In genomic region chr10:94439275-94439861, GRCh38 we compare ENCODE assay signal across 13 cellular contexts. TPM values are rescaled to one million over a fixed set of nuclear protein-coding genes. Genes with fewer than 3 reads are reported as not detected.
DNase-seq lines count a peak whose midpoint lies in the region; ATAC-seq and TF ChIP-seq lines count a peak whose summit lies in the region.
"Had no signal": no experiment of that assay in that cellular context is flagged by ENCODE, and none has a peak within 500 bp of the region (broad histone marks: within the 10 kb centered on the region; RNA-seq: fewer than 3 reads in every experiment).

No MANE protein-coding gene starts in this region.

- no peak overlapping the region for H3K27ac ChIP-seq in cardiac muscle cell
- no peak overlapping the region for H3K27ac ChIP-seq in left ventricle myocardium inferior (replicated peaks)
- H3K27ac ChIP-seq: suprapubic skin had no signal

- DNase-seq in cardiac muscle cell (ENCODE audit: low read depth in 1 of 2, low spot score in 1 of 2) (peak in 1 of 2 donors; percentile 44), left ventricle myocardium inferior (no peak), fibroblast of the aortic adventitia (ENCODE audit: low read depth) (peak; percentile 56), stromal cell of bone marrow (ENCODE audit: low read depth) (peak; percentile 14), putamen (ENCODE audit: low spot score) (no peak)
- no peak for DNase-seq in central memory CD4-positive, alpha-beta T cell
- DNase-seq: activated B cell treated with CpG ODN at 0.5 μM for 24 hours; CD8-positive, alpha-beta memory T cell; NCI-H526; stimulated activated CD4-positive, alpha-beta T cell treated with anti-CD3 and anti-CD28 coated beads, Interleukin-1b, Interleukin-23, amount 100 ng/mL, for 48 hours had no signal

- H3K4me3 ChIP-seq in cardiac muscle cell (no peak overlapping the region), left ventricle myocardium inferior (no peak overlapping the region), fibroblast of the aortic adventitia (ENCODE audit: low read depth, low read length) (no peak overlapping the region)
- H3K4me3 ChIP-seq: suprapubic skin had no signal

- no peaks in the 10 kb centered on the region for H3K4me1 ChIP-seq in cardiac muscle cell (ENCODE audit: low read depth)
- peaks cover 9% of the 10 kb centered on the region for H3K4me1 ChIP-seq in left ventricle myocardium inferior

- TF ChIP-seq CTCF in cardiac muscle cell (IDR thresholded peaks at IDR 0.05; ENCODE audit: low read depth, low read length) (peak; percentile 11), left ventricle myocardium inferior (IDR thresholded peaks at IDR 0.05; ENCODE audit: borderline replicate concordance) (no peak), fibroblast of the aortic adventitia (IDR thresholded peaks at IDR 0.05; ENCODE audit: insufficient read depth, low read length) (peak; percentile 34)

- intact Hi-C loops in left ventricle myocardium inferior (cut with micrococcal nuclease), result no loop called here

- no peaks in the 10 kb centered on the region for H3K27me3 ChIP-seq in cardiac muscle cell
- no peaks in the 10 kb centered on the region for H3K27me3 ChIP-seq in left ventricle myocardium inferior (ENCODE audit: low read depth)
- H3K27me3 ChIP-seq: suprapubic skin had no signal

- H3K9me3 ChIP-seq in cardiac muscle cell (ENCODE audit: low read depth), result no peaks in the 10 kb centered on the region
- peaks cover 26% of the 10 kb centered on the region for H3K9me3 ChIP-seq in left ventricle myocardium inferior (replicated peaks)

- H3K36me3 ChIP-seq in cardiac muscle cell, result no peaks in the 10 kb centered on the region
- no peaks in the 10 kb centered on the region for H3K36me3 ChIP-seq in left ventricle myocardium inferior
- H3K36me3 ChIP-seq: suprapubic skin had no signal

- ATAC-seq in SK-N-SH treated with all-trans-retinoic acid at 6 μM for 48 hours (peak; percentile 17; the same call in 2 of the 3 replicates), HG03280 (IDR thresholded peaks at IDR 0.05; ENCODE audit: unreplicated experiment) (no peak)

TF ChIP-seq in SK-N-SH treated with all-trans-retinoic acid at 6 μM for 48 hours, 23 proteins besides CTCF, POLR2A, EP300 and RAD21:
- TF ChIP-seq ZNF70 (CRISPR knock-in tag; IDR thresholded peaks at IDR 0.05) (no peak), BACH2 (CRISPR knock-in tag; IDR thresholded peaks at IDR 0.05; ENCODE audit: borderline replicate concordance) (no peak), ZNF8 (CRISPR knock-in tag; IDR thresholded peaks at IDR 0.05) (no peak), RARB (CRISPR knock-in tag; IDR thresholded peaks at IDR 0.05) (no peak), ARNTL (CRISPR knock-in tag; IDR thresholded peaks at IDR 0.05; ENCODE audit: borderline replicate concordance, low read depth) (no peak), GLIS3 (CRISPR knock-in tag; IDR thresholded peaks at IDR 0.05) (no peak), POU6F1 (CRISPR knock-in tag; IDR thresholded peaks at IDR 0.05; ENCODE audit: borderline replicate concordance, low read depth) (no peak), CSDC2 (CRISPR knock-in tag; IDR thresholded peaks at IDR 0.05) (no peak), ISL1 (CRISPR knock-in tag; IDR thresholded peaks at IDR 0.05) (no peak), ZFP3 (CRISPR knock-in tag; IDR thresholded peaks at IDR 0.05) (no peak), TCF4 (CRISPR knock-in tag; IDR thresholded peaks at IDR 0.05; ENCODE audit: borderline replicate concordance) (no peak), CREB5 (CRISPR knock-in tag; IDR thresholded peaks at IDR 0.05; ENCODE audit: low read depth) (no peak), PPARA (CRISPR knock-in tag; IDR thresholded peaks at IDR 0.05; ENCODE audit: borderline replicate concordance) (no peak), TOX (CRISPR knock-in tag; IDR thresholded peaks at IDR 0.05; ENCODE audit: borderline replicate concordance) (no peak), ZFP30 (CRISPR knock-in tag; IDR thresholded peaks at IDR 0.05) (no peak), PATZ1 (CRISPR knock-in tag; IDR thresholded peaks at IDR 0.05; ENCODE audit: borderline replicate concordance) (no peak), SNAI2 (CRISPR knock-in tag; IDR thresholded peaks at IDR 0.05) (no peak), CSRNP3 (CRISPR knock-in tag; IDR thresholded peaks at IDR 0.05) (no peak)

RNA-seq across cellular contexts. Expression of gene TBC1D12, which starts 37.0 kb away (rescaled TPM):
- total RNA-seq in cardiac muscle cell (7.7 and 8.5 TPM in 2 replicates), left ventricle myocardium inferior (4.4 TPM), fibroblast of the aortic adventitia (ENCODE audit: low replicate concordance) (11.8 and 16.5 TPM in 2 replicates)
- 3.3 and 5.3 TPM in 2 replicates for polyA plus RNA-seq in cardiac muscle cell
- polyA plus RNA-seq: CD8-positive, alpha-beta memory T cell had no signal

Comparison
In these comparisons a context has a peak if more than half of its experiments do, and no peak if none do; other contexts are left out.
1. DNase-seq: peak in fibroblast of the aortic adventitia (single experiment) and stromal cell of bone marrow (single experiment); none in left ventricle myocardium inferior (single experiment), putamen (single experiment) and central memory CD4-positive, alpha-beta T cell (single experiment).